Comparison of ENCODE assay signal across 1 cellular context in the genomic region with DNA sequence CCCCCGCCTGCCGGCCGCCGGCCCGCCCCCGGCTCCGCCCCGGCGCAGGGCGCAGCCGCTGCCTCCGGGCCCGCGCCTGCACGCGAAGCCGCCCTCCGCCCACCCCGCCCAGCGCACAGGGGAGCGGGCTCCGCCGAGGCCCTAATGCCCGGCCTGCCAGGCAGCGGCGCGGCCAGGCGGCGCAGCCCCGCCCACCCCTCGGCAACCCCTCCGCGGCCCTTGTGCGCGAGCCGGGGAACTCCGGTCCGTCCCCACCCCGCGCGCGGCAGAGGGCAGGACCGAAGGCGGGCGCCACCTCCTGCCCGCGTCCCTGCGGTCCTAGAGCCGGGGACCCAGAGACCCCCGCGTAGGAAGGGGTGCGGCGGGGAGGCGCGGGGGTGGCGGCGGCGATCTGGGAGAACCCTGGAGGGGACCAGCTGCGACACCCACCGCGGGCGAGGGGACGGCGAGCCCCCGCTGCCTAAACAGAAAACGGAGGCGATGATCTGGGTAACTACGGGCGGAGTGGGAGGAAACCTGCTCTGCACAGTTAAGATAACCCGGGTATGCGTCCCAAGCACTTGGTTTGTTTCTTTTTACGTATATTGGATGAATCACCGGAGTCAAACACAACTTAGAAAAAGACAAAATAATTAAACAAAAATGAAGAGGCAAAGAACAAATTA.
TF ChIP-seq lines count a peak whose summit lies in the region.

No MANE protein-coding gene starts in this region.

TF ChIP-seq in SK-N-SH, 30 proteins besides CTCF, POLR2A, EP300 and RAD21 (continued from another document):
- no peak for TF ChIP-seq ZBTB33 (IDR thresholded peaks at IDR 0.05; ENCODE audit: borderline replicate concordance, low read depth)
- TF ChIP-seq TAF1 (IDR thresholded peaks at IDR 0.05; ENCODE audit: borderline replicate concordance, low read depth, low read length): peak; percentile 32; the same call in 1 of the 2 replicates
- TF ChIP-seq PBX3 (IDR thresholded peaks at IDR 0.05): 0 out of 2 replicates have a peak, but pooled peaks have one; percentile 22
- no peak for TF ChIP-seq NFIC (IDR thresholded peaks at IDR 0.05; ENCODE audit: borderline replicate concordance)
- no peak for TF ChIP-seq GABPA (IDR thresholded peaks at IDR 0.05; ENCODE audit: low read depth)
- TF ChIP-seq, protein P1, sequence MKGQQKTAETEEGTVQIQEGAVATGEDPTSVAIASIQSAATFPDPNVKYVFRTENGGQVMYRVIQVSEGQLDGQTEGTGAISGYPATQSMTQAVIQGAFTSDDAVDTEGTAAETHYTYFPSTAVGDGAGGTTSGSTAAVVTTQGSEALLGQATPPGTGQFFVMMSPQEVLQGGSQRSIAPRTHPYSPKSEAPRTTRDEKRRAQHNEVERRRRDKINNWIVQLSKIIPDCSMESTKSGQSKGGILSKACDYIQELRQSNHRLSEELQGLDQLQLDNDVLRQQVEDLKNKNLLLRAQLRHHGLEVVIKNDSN (IDR thresholded peaks at IDR 0.05; ENCODE audit: borderline replicate concordance, low read depth): no peak
- TF ChIP-seq RCOR1 (IDR thresholded peaks at IDR 0.05; ENCODE audit: low read length): no peak
- TF ChIP-seq FOXJ3 (CRISPR knock-in tag; IDR thresholded peaks at IDR 0.05): no peak
- no peak for TF ChIP-seq REST (IDR thresholded peaks at IDR 0.05; ENCODE audit: low read depth, low read length)
- no peak; the same call in 1 of the 2 replicates for TF ChIP-seq GATA2 (CRISPR knock-in tag; IDR thresholded peaks at IDR 0.05)
- no peak for TF ChIP-seq TEAD4 (IDR thresholded peaks at IDR 0.05; ENCODE audit: borderline replicate concordance, insufficient read depth)
- peak; percentile 68 for TF ChIP-seq NRF1 (IDR thresholded peaks at IDR 0.05; ENCODE audit: low read depth, low read length)
